In genomic region chr19:5985098-5985783, GRCh38 we compare ENCODE assay signal across 1 cellular context.
A peak's percentile ranks its signal among the peaks of the same experiment; 100 is the strongest.
TF ChIP-seq lines count a peak whose summit lies in the region.

No MANE protein-coding gene starts in this region.

TF ChIP-seq in K562, 482 proteins besides CTCF, POLR2A, EP300 and RAD21 (continued from another document and continues in another):
- no peak for TF ChIP-seq ZNF512 (tag; IDR thresholded peaks at IDR 0.05)
- TF ChIP-seq ELK1 (CRISPR knock-in tag; IDR thresholded peaks at IDR 0.05): no peak
- peak; percentile 53 for TF ChIP-seq GABPB1 (CRISPR knock-in tag; IDR thresholded peaks at IDR 0.05)
- TF ChIP-seq BCOR (IDR thresholded peaks at IDR 0.05): peak; percentile 79
- 0 out of 2 replicates have a peak, but pooled peaks have one; percentile 38 for TF ChIP-seq PTBP1 (IDR thresholded peaks at IDR 0.05; ENCODE audit: low read depth, low read length)
- TF ChIP-seq NR2C1 (IDR thresholded peaks at IDR 0.05): no peak
- TF ChIP-seq NR2C1 (tag; IDR thresholded peaks at IDR 0.05): peak; percentile 41; the same call in 1 of the 2 replicates
- TF ChIP-seq ZNF644 (tag; IDR thresholded peaks at IDR 0.05; ENCODE audit: low read depth): peak; percentile 67
- TF ChIP-seq WHSC1 (IDR thresholded peaks at IDR 0.05; ENCODE audit: low read length): no peak
- TF ChIP-seq PML (IDR thresholded peaks at IDR 0.05; ENCODE audit: low read length): 0 out of 2 replicates have a peak, but pooled peaks have one; percentile 40
- TF ChIP-seq, protein P1, sequence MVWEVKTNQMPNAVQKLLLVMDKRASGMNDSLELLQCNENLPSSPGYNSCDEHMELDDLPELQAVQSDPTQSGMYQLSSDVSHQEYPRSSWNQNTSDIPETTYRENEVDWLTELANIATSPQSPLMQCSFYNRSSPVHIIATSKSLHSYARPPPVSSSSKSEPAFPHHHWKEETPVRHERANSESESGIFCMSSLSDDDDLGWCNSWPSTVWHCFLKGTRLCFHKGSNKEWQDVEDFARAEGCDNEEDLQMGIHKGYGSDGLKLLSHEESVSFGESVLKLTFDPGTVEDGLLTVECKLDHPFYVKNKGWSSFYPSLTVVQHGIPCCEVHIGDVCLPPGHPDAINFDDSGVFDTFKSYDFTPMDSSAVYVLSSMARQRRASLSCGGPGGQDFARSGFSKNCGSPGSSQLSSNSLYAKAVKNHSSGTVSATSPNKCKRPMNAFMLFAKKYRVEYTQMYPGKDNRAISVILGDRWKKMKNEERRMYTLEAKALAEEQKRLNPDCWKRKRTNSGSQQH (CRISPR knock-in tag; IDR thresholded peaks at IDR 0.05): no peak
- TF ChIP-seq, protein P2, sequence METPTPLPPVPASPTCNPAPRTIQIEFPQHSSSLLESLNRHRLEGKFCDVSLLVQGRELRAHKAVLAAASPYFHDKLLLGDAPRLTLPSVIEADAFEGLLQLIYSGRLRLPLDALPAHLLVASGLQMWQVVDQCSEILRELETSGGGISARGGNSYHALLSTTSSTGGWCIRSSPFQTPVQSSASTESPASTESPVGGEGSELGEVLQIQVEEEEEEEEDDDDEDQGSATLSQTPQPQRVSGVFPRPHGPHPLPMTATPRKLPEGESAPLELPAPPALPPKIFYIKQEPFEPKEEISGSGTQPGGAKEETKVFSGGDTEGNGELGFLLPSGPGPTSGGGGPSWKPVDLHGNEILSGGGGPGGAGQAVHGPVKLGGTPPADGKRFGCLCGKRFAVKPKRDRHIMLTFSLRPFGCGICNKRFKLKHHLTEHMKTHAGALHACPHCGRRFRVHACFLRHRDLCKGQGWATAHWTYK (CRISPR knock-in tag; IDR thresholded peaks at IDR 0.05): peak; percentile 45; the same call in 1 of the 2 replicates
- TF ChIP-seq SREBF1 (IDR thresholded peaks at IDR 0.05; ENCODE audit: borderline replicate concordance, low read depth, low read length): no peak
- no peak for TF ChIP-seq HOMEZ (CRISPR knock-in tag; IDR thresholded peaks at IDR 0.05)
- TF ChIP-seq KAT7 (CRISPR knock-in tag; IDR thresholded peaks at IDR 0.05; ENCODE audit: borderline replicate concordance): no peak
- TF ChIP-seq NFRKB (IDR thresholded peaks at IDR 0.05; ENCODE audit: low read depth): peak; percentile 75
- TF ChIP-seq ELK3 (CRISPR knock-in tag; IDR thresholded peaks at IDR 0.05): no peak
- TF ChIP-seq ZNF740 (CRISPR knock-in tag; IDR thresholded peaks at IDR 0.05): no peak
- TF ChIP-seq ZNF740 (tag; IDR thresholded peaks at IDR 0.05): no peak
- TF ChIP-seq, protein P3, sequence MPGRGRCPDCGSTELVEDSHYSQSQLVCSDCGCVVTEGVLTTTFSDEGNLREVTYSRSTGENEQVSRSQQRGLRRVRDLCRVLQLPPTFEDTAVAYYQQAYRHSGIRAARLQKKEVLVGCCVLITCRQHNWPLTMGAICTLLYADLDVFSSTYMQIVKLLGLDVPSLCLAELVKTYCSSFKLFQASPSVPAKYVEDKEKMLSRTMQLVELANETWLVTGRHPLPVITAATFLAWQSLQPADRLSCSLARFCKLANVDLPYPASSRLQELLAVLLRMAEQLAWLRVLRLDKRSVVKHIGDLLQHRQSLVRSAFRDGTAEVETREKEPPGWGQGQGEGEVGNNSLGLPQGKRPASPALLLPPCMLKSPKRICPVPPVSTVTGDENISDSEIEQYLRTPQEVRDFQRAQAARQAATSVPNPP (IDR thresholded peaks at IDR 0.05; ENCODE audit: borderline replicate concordance, insufficient read depth, insufficient read length): no peak
- TF ChIP-seq ARID2 (IDR thresholded peaks at IDR 0.05): no peak
- no peak for TF ChIP-seq RERE (CRISPR knock-in tag; IDR thresholded peaks at IDR 0.05; ENCODE audit: borderline replicate concordance)
- no peak for TF ChIP-seq XRCC5 (IDR thresholded peaks at IDR 0.05; ENCODE audit: low read depth, low read length)
- TF ChIP-seq CREB3 (tag; conservative IDR thresholded peaks at IDR 0.05; ENCODE audit: low read depth): peak; percentile 61; the same call in 1 of the 2 replicates
- peak; percentile 87 to 89 for TF ChIP-seq NRF1 (conservative IDR thresholded peaks at IDR 0.05 in 1 of 2, IDR thresholded peaks at IDR 0.05 in 1 of 2)
- TF ChIP-seq ZNF124 (CRISPR knock-in tag; IDR thresholded peaks at IDR 0.05): no peak
- TF ChIP-seq ETV6 (IDR thresholded peaks at IDR 0.05; ENCODE audit: borderline replicate concordance in 1 of 2, low read depth in 2 of 2, low read length in 1 of 2): no peak
- no peak for TF ChIP-seq ETV6 (CRISPR knock-in tag; IDR thresholded peaks at IDR 0.05; ENCODE audit: borderline replicate concordance)
- TF ChIP-seq FOXK2 (conservative IDR thresholded peaks at IDR 0.05 in 1 of 2, IDR thresholded peaks at IDR 0.05 in 1 of 2; ENCODE audit: low read depth in 2 of 2): peak; percentile 24 to 36; a peak in 2 of 4 replicates
- peak; percentile 80 for TF ChIP-seq SMARCA4 (IDR thresholded peaks at IDR 0.05)
- no peak for TF ChIP-seq SMAD2 (IDR thresholded peaks at IDR 0.05; ENCODE audit: low read depth, low read length)
- no peak for TF ChIP-seq TBP (optimal IDR thresholded peaks at IDR 0.05; ENCODE audit: low read depth, low read length)
- no peak for TF ChIP-seq SMARCC2 (IDR thresholded peaks at IDR 0.05; ENCODE audit: low read depth)
- no peak; the same call in 1 of the 2 replicates for TF ChIP-seq THRB (CRISPR knock-in tag; conservative IDR thresholded peaks at IDR 0.05)
- TF ChIP-seq NFXL1 (CRISPR knock-in tag; IDR thresholded peaks at IDR 0.05): no peak
- TF ChIP-seq PCBP2 (IDR thresholded peaks at IDR 0.05; ENCODE audit: low read depth, low read length, poor library complexity, severe bottlenecking): no peak
- peak; percentile 69; the same call in 1 of the 2 replicates for TF ChIP-seq MYC (IDR thresholded peaks at IDR 0.05; ENCODE audit: low read depth, low read length)
- no peak for TF ChIP-seq MYC (CRISPR knock-in tag; IDR thresholded peaks at IDR 0.05; ENCODE audit: borderline replicate concordance, low read depth)
- TF ChIP-seq TFAM (CRISPR knock-in tag; conservative IDR thresholded peaks at IDR 0.05): no peak
- TF ChIP-seq, protein P4, sequence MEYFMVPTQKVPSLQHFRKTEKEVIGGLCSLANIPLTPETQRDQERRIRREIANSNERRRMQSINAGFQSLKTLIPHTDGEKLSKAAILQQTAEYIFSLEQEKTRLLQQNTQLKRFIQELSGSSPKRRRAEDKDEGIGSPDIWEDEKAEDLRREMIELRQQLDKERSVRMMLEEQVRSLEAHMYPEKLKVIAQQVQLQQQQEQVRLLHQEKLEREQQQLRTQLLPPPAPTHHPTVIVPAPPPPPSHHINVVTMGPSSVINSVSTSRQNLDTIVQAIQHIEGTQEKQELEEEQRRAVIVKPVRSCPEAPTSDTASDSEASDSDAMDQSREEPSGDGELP (CRISPR knock-in tag; IDR thresholded peaks at IDR 0.05; ENCODE audit: borderline replicate concordance): peak; percentile 32
- TF ChIP-seq EHMT2 (IDR thresholded peaks at IDR 0.05): peak; percentile 59; the same call in 1 of the 2 replicates
- TF ChIP-seq HNRNPK (IDR thresholded peaks at IDR 0.05; ENCODE audit: low read depth, low read length, poor library complexity, severe bottlenecking): no peak
- 0 out of 2 replicates have a peak, but pooled peaks have one; percentile 27 for TF ChIP-seq SOX6 (IDR thresholded peaks at IDR 0.05)
- TF ChIP-seq TEAD4 (IDR thresholded peaks at IDR 0.05; ENCODE audit: low read length): peak; percentile 84
- TF ChIP-seq TEAD4 (CRISPR knock-in tag; IDR thresholded peaks at IDR 0.05; ENCODE audit: borderline replicate concordance): no peak
